2 cellular contexts compared by ENCODE assay signal in genomic region chr2:153433403-153433802, GRCh38.
TF ChIP-seq lines count a peak whose summit lies in the region.

No MANE protein-coding gene starts in this region.

TF ChIP-seq in HepG2, 621 proteins besides CTCF, POLR2A, EP300 and RAD21:
- TF ChIP-seq XRCC5 (optimal IDR thresholded peaks at IDR 0.05; ENCODE audit: low read length) (no peak), ZMYM2 (CRISPR knock-in tag; IDR thresholded peaks at IDR 0.05) (no peak), EEA1 (CRISPR knock-in tag; IDR thresholded peaks at IDR 0.05; ENCODE audit: borderline replicate concordance) (no peak), MAFK (conservative IDR thresholded peaks at IDR 0.05 in 1 of 2, IDR thresholded peaks at IDR 0.05 in 1 of 2; ENCODE audit: low read length in 2 of 2) (peak; percentile 71 to 83), MAFF (IDR thresholded peaks at IDR 0.05; ENCODE audit: low read depth, low read length) (peak; percentile 68), TOE1 (CRISPR knock-in tag; IDR thresholded peaks at IDR 0.05) (no peak), ZNF460 (CRISPR knock-in tag; IDR thresholded peaks at IDR 0.05; ENCODE audit: borderline replicate concordance) (no peak), ZBTB39 (CRISPR knock-in tag; IDR thresholded peaks at IDR 0.05) (no peak), STAT5B (CRISPR knock-in tag; IDR thresholded peaks at IDR 0.05) (no peak), MTF2 (CRISPR knock-in tag; IDR thresholded peaks at IDR 0.05; ENCODE audit: borderline replicate concordance) (no peak), ELK4 (CRISPR knock-in tag; IDR thresholded peaks at IDR 0.05; ENCODE audit: borderline replicate concordance) (no peak), TRAFD1 (CRISPR knock-in tag; IDR thresholded peaks at IDR 0.05; ENCODE audit: borderline replicate concordance) (no peak), ZNF274 (CRISPR knock-in tag; IDR thresholded peaks at IDR 0.05) (no peak), ZNF335 (CRISPR knock-in tag; IDR thresholded peaks at IDR 0.05) (no peak), ZNF383 (CRISPR knock-in tag; IDR thresholded peaks at IDR 0.05; ENCODE audit: borderline replicate concordance) (no peak)

TF ChIP-seq in IMR-90, 13 proteins besides CTCF, POLR2A, EP300 and RAD21 (continued from another document):
- TF ChIP-seq RCOR1 (IDR thresholded peaks at IDR 0.05; ENCODE audit: insufficient replicate concordance, low read length) (no peak), MAFK (IDR thresholded peaks at IDR 0.05; ENCODE audit: low read depth, low read length) (peak; percentile 52), CEBPB (IDR thresholded peaks at IDR 0.05; ENCODE audit: low read depth, low read length) (no peak), RFX5 (IDR thresholded peaks at IDR 0.05; ENCODE audit: low read depth, low read length) (no peak), CHD1 (IDR thresholded peaks at IDR 0.05; ENCODE audit: low read depth, low read length) (no peak)
TF ChIP-seq in IMR-90: peak in this region for 1.
